ENCODE assay signal across 1 cellular context in genomic region chr10:26759008-26759407, GRCh38.
TF ChIP-seq lines count a peak whose summit lies in the region.

No MANE protein-coding gene starts in this region.

TF ChIP-seq in K562, 482 proteins besides CTCF, POLR2A, EP300 and RAD21:
- TF ChIP-seq, protein P1, sequence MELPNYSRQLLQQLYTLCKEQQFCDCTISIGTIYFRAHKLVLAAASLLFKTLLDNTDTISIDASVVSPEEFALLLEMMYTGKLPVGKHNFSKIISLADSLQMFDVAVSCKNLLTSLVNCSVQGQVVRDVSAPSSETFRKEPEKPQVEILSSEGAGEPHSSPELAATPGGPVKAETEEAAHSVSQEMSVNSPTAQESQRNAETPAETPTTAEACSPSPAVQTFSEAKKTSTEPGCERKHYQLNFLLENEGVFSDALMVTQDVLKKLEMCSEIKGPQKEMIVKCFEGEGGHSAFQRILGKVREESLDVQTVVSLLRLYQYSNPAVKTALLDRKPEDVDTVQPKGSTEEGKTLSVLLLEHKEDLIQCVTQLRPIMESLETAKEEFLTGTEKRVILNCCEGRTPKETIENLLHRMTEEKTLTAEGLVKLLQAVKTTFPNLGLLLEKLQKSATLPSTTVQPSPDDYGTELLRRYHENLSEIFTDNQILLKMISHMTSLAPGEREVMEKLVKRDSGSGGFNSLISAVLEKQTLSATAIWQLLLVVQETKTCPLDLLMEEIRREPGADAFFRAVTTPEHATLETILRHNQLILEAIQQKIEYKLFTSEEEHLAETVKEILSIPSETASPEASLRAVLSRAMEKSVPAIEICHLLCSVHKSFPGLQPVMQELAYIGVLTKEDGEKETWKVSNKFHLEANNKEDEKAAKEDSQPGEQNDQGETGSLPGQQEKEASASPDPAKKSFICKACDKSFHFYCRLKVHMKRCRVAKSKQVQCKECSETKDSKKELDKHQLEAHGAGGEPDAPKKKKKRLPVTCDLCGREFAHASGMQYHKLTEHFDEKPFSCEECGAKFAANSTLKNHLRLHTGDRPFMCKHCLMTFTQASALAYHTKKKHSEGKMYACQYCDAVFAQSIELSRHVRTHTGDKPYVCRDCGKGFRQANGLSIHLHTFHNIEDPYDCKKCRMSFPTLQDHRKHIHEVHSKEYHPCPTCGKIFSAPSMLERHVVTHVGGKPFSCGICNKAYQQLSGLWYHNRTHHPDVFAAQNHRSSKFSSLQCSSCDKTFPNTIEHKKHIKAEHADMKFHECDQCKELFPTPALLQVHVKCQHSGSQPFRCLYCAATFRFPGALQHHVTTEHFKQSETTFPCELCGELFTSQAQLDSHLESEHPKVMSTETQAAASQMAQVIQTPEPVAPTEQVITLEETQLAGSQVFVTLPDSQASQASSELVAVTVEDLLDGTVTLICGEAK (IDR thresholded peaks at IDR 0.05) = no peak
- TF ChIP-seq, protein P1 (CRISPR knock-in tag; IDR thresholded peaks at IDR 0.05) = no peak
- TF ChIP-seq KAT8 (IDR thresholded peaks at IDR 0.05; ENCODE audit: low read depth) (no peak), HDAC2 (IDR thresholded peaks at IDR 0.05) (no peak), NFE2 (IDR thresholded peaks at IDR 0.05; ENCODE audit: low read depth) (0 out of 2 replicates have a peak, but pooled peaks have one; percentile 33)
